15 cellular contexts compared by ENCODE assay signal in genomic region chr12:30323008-30323407, GRCh38.
A peak's percentile ranks its signal among the peaks of the same experiment; 100 is the strongest.
DNase-seq lines count a peak whose midpoint lies in the region; ATAC-seq and TF ChIP-seq lines count a peak whose summit lies in the region.
"Had no signal": no experiment of that assay in that cellular context is flagged by ENCODE, and none has a peak within 500 bp of the region (broad histone marks: within the 10 kb centered on the region; RNA-seq: fewer than 3 reads in every experiment).

No MANE protein-coding gene starts in this region.

- H3K9me3 ChIP-seq in A673 (ENCODE audit: low read depth, low read length, poor library complexity, severe bottlenecking), result no peaks in the 10 kb centered on the region
- H3K9me3 ChIP-seq in Caco-2, result 0 out of 2 replicates have a peak, but pooled peaks cover 8% of the 10 kb centered on the region

- POLR2A ChIA-PET in A673 (lab: Charles Lee; ENCODE audit: low non-redundant PET), result no interaction called here
- POLR2A ChIA-PET in Caco-2 (lab: Charles Lee), result no interaction called here

- H3K4me3 Mint-ChIP-seq in Caco-2 (ENCODE audit: unreplicated experiment), result no peak overlapping the region
- H3K4me3 Mint-ChIP-seq: CD8-positive, alpha-beta T cell had no signal

- no peaks in the 10 kb centered on the region for H3K27me3 ChIP-seq in A673 (replicated peaks; ENCODE audit: insufficient read depth, low read depth, low read length, poor library complexity)
- H3K27me3 ChIP-seq in foreskin keratinocyte, result no peaks in the 10 kb centered on the region
- H3K27me3 ChIP-seq in Caco-2 (replicated peaks; ENCODE audit: control insufficient read depth, insufficient read depth, low read length), result no peaks in the 10 kb centered on the region

- BruUV-seq in A673 (replicated peaks; lab: Mats Ljungman, UMichigan) (no TSS peak), Caco-2 (replicated peaks; lab: Mats Ljungman, UMichigan) (no TSS peak)

- H3K9me3 Mint-ChIP-seq in Caco-2 (ENCODE audit: unreplicated experiment), result peaks cover 12% of the 10 kb centered on the region

- TF ChIP-seq CTCF in A673 (conservative IDR thresholded peaks at IDR 0.05; ENCODE audit: low read depth, low read length) (peak; percentile 40), C4-2B (conservative IDR thresholded peaks at IDR 0.05) (peak; percentile 25), foreskin keratinocyte (conservative IDR thresholded peaks at IDR 0.05) (peak; percentile 22), Caco-2 (IDR thresholded peaks at IDR 0.05; ENCODE audit: insufficient read depth in 1 of 2, low read depth in 1 of 2, low read length in 1 of 2, severe bottlenecking in 1 of 2, unreplicated experiment in 1 of 2) (peak in 1 of 2 experiments; percentile 3)

- H3K36me3 Mint-ChIP-seq in Caco-2 (ENCODE audit: insufficient read depth, unreplicated experiment), result no peaks in the 10 kb centered on the region
- H3K36me3 Mint-ChIP-seq: CD8-positive, alpha-beta T cell had no signal

- H3K27ac Mint-ChIP-seq in Caco-2 (ENCODE audit: unreplicated experiment), result no peak overlapping the region
- H3K27ac Mint-ChIP-seq: CD8-positive, alpha-beta T cell had no signal

- CTCF ChIA-PET in A673 (lab: Charles Lee) (no interaction called here), Caco-2 (lab: Charles Lee) (no interaction called here)

- peaks cover 8% of the 10 kb centered on the region for H3K27me3 Mint-ChIP-seq in Caco-2 (ENCODE audit: insufficient read depth, unreplicated experiment)

- H3K4me1 Mint-ChIP-seq in Caco-2 (ENCODE audit: low read depth, unreplicated experiment), result no peaks in the 10 kb centered on the region

- H3K4me3 ChIP-seq in A673 (ENCODE audit: low read depth, low read length, poor library complexity, severe bottlenecking) (no peak overlapping the region), Caco-2 (ENCODE audit: low read depth, low read length) (no peak overlapping the region)

- intact Hi-C loops in A673 (cut with micrococcal nuclease; ENCODE audit: unreplicated experiment) (no loop called here), Caco-2 (cut with micrococcal nuclease; ENCODE audit: unreplicated experiment) (no loop called here)

- in situ Hi-C loops in SK-MEL-5 (cut with HindIII; ENCODE audit: low pct_unique_long_range_greater_than_20kb, low sequenced_read_pairs), result no loop called here

- ATAC-seq in foreskin keratinocyte, result no peak
- no peak for ATAC-seq in GM19324 (IDR thresholded peaks at IDR 0.05; ENCODE audit: low FRiP score, unreplicated experiment)
- ATAC-seq: CD8-positive, alpha-beta T cell had no signal

- no peak for DNase-seq in A673 (ENCODE audit: low spot score)
- peak; percentile 24 for DNase-seq in SK-MEL-5 (ENCODE audit: low read depth, low spot score)
- no peak for DNase-seq in foreskin keratinocyte
- DNase-seq in Caco-2, result no peak
- DNase-seq in DMS153 treated with DMSO at 0.1 percent for 48 hours (lab: John Stamatoyannopoulos, UW; ENCODE audit: unreplicated experiment), result no peak
- DNase-seq: ACHN; CD8-positive, alpha-beta T cell; DND-41; IMR-90; NCI-H1417 treated with DMSO at 0.1 percent for 48 hours; NCI-H1930; NCI-H526 treated with DMSO at 0.1 percent for 48 hours; SW 1271 had no signal

- H3K27ac ChIP-seq in A673 (ENCODE audit: low read depth, low read length, poor library complexity, severe bottlenecking), result no peak overlapping the region
- H3K27ac ChIP-seq in C4-2B, result no peak overlapping the region
- H3K27ac ChIP-seq in foreskin keratinocyte, result no peak overlapping the region

- no peaks in the 10 kb centered on the region for H3K4me1 ChIP-seq in A673 (ENCODE audit: insufficient read depth, low read length, poor library complexity, severe bottlenecking)
- no peaks in the 10 kb centered on the region for H3K4me1 ChIP-seq in foreskin keratinocyte
- H3K4me1 ChIP-seq in Caco-2, result no peaks in the 10 kb centered on the region

- H3K36me3 ChIP-seq in A673 (ENCODE audit: insufficient read depth, low read length, poor library complexity, severe bottlenecking) (no peaks in the 10 kb centered on the region), Caco-2 (ENCODE audit: control insufficient read depth, insufficient read depth, low read length) (no peaks in the 10 kb centered on the region)
